10 cellular contexts compared by ENCODE assay signal in genomic region chr2:188974184-188974583, GRCh38. TPM values are rescaled to one million over a fixed set of nuclear protein-coding genes. Genes with fewer than 3 reads are reported as not detected.
DNase-seq lines count a peak whose midpoint lies in the region; ATAC-seq and TF ChIP-seq lines count a peak whose summit lies in the region.
"Had no signal": no experiment of that assay in that cellular context is flagged by ENCODE, and none has a peak within 500 bp of the region (broad histone marks: within the 10 kb centered on the region; RNA-seq: fewer than 3 reads in every experiment).

TSS of gene COL3A1 (plus strand) at chr2:188974373. CDS start at chr2:188974490, 117 bp downstream.

- H3K36me3 ChIP-seq in brain microvascular endothelial cell (replicated peaks) = no peaks in the 10 kb centered on the region
- H3K36me3 ChIP-seq in skeletal muscle satellite cell (ENCODE audit: insufficient read depth, low read length) = no peaks in the 10 kb centered on the region

- no peaks in the 10 kb centered on the region for H3K36me3 Mint-ChIP-seq in stimulated activated effector memory CD8-positive, alpha-beta T cell treated with anti-CD3 and anti-CD28 coated beads, Interleukin-12 subunit alpha, Interleukin-12 subunit beta, amount 100 ng/mL, for 72 hours
- H3K36me3 Mint-ChIP-seq: memory B cell had no signal

- TF ChIP-seq CTCF in brain microvascular endothelial cell (IDR thresholded peaks at IDR 0.05; ENCODE audit: low read depth, low read length, missing control alignments) = no peak

- no peaks in the 10 kb centered on the region for H3K9me3 Mint-ChIP-seq in stimulated activated effector memory CD8-positive, alpha-beta T cell treated with anti-CD3 and anti-CD28 coated beads, Interleukin-12 subunit alpha, Interleukin-12 subunit beta, amount 100 ng/mL, for 72 hours
- H3K9me3 Mint-ChIP-seq: memory B cell had no signal

- peak within 1 kb of the TSS; percentile 78 for H3K27ac ChIP-seq in brain microvascular endothelial cell

- no peaks in the 10 kb centered on the region for H3K4me1 Mint-ChIP-seq in stimulated activated effector memory CD8-positive, alpha-beta T cell treated with anti-CD3 and anti-CD28 coated beads, Interleukin-12 subunit alpha, Interleukin-12 subunit beta, amount 100 ng/mL, for 72 hours
- H3K4me1 Mint-ChIP-seq: memory B cell had no signal

- no peaks in the 10 kb centered on the region for H3K9me3 ChIP-seq in skeletal muscle satellite cell (replicated peaks; ENCODE audit: low read length)

- no peaks in the 10 kb centered on the region for H3K27me3 ChIP-seq in brain microvascular endothelial cell (replicated peaks)
- no peaks in the 10 kb centered on the region for H3K27me3 ChIP-seq in skeletal muscle satellite cell (ENCODE audit: control insufficient read depth, insufficient read depth, low read length)

- peak; percentile 11 for DNase-seq in G401 (ENCODE audit: low spot score)
- DNase-seq in brain microvascular endothelial cell = peak; percentile 66
- DNase-seq in islet precursor cell = peak; percentile 53
- no peak for DNase-seq in SIG-M5 treated with dmso at 0.1 percent for 504 hours (lab: John Stamatoyannopoulos, UW; ENCODE audit: unreplicated experiment)
- DNase-seq in NCI-H1417 treated with DMSO at 0.1 percent for 48 hours (lab: John Stamatoyannopoulos, UW) = no peak
- DNase-seq in stimulated activated effector memory CD8-positive, alpha-beta T cell treated with anti-CD3 and anti-CD28 coated beads, Interleukin-12 subunit alpha, Interleukin-12 subunit beta, amount 100 ng/mL, for 72 hours (ENCODE audit: low spot score in 2 of 2) = no peak
- no peak for DNase-seq in NCI-H446 (lab: John Stamatoyannopoulos, UW)
- DNase-seq: activated gamma-delta T cell treated with Interleukin-2 at 50 U/mL for 16 hours had no signal

- ATAC-seq in stimulated activated effector memory CD8-positive, alpha-beta T cell treated with anti-CD3 and anti-CD28 coated beads, Interleukin-12 subunit alpha, Interleukin-12 subunit beta, amount 100 ng/mL, for 72 hours = no peak

- peaks cover 47% of the 10 kb centered on the region for H3K4me1 ChIP-seq in skeletal muscle satellite cell (ENCODE audit: control insufficient read depth, insufficient read depth, low read length)

- H3K4me2 ChIP-seq in skeletal muscle satellite cell (ENCODE audit: low read length) = peak within 1 kb of the TSS; percentile 86

- H3K4me3 ChIP-seq in brain microvascular endothelial cell (ENCODE audit: low read depth, low read length) (peak within 1 kb of the TSS; percentile 67), skeletal muscle satellite cell (ENCODE audit: low read length) (peak within 1 kb of the TSS; percentile 81)

- in situ Hi-C loops in G401 (cut with HindIII; ENCODE audit: low sequenced_read_pairs) = no loop called here
- in situ Hi-C loops in brain microvascular endothelial cell (cut with HindIII; ENCODE audit: low pct_ligation_motif_present, low sequenced_read_pairs) = no loop called here

- H3K27ac Mint-ChIP-seq in stimulated activated effector memory CD8-positive, alpha-beta T cell treated with anti-CD3 and anti-CD28 coated beads, Interleukin-12 subunit alpha, Interleukin-12 subunit beta, amount 100 ng/mL, for 72 hours = no peak within 1 kb of the TSS
- H3K27ac Mint-ChIP-seq: memory B cell had no signal

- no peak within 1 kb of the TSS for H3K4me3 Mint-ChIP-seq in stimulated activated effector memory CD8-positive, alpha-beta T cell treated with anti-CD3 and anti-CD28 coated beads, Interleukin-12 subunit alpha, Interleukin-12 subunit beta, amount 100 ng/mL, for 72 hours
- H3K4me3 Mint-ChIP-seq: memory B cell had no signal

- H3K9ac ChIP-seq in skeletal muscle satellite cell (ENCODE audit: low read depth, low read length) = peak within 1 kb of the TSS; percentile 95

RNA-seq across cellular contexts. Expression of gene COL3A1, which starts in this region (rescaled TPM):
- total RNA-seq in G401 (2014; rRNA removed; shearing (Covaris generic)) = 347 and 349 TPM in 2 replicates
- total RNA-seq in skeletal muscle satellite cell (2012; rRNA removed) = 609 and 867 TPM in 2 replicates

Comparison
In these comparisons a context has a peak if more than half of its experiments do, and no peak if none do; other contexts are left out.
1. DNase-seq: peak in G401 (single experiment), brain microvascular endothelial cell (single experiment) and islet precursor cell (single experiment); none in SIG-M5 treated with dmso at 0.1 percent for 504 hours (single experiment), NCI-H1417 treated with DMSO at 0.1 percent for 48 hours (single experiment), stimulated activated effector memory CD8-positive, alpha-beta T cell treated with anti-CD3 and anti-CD28 coated beads, Interleukin-12 subunit alpha, Interleukin-12 subunit beta, amount 100 ng/mL, for 72 hours (0 of 2) and NCI-H446 (0 of 2).